ENCODE assay signal across 9 cellular contexts in the genomic region with DNA sequence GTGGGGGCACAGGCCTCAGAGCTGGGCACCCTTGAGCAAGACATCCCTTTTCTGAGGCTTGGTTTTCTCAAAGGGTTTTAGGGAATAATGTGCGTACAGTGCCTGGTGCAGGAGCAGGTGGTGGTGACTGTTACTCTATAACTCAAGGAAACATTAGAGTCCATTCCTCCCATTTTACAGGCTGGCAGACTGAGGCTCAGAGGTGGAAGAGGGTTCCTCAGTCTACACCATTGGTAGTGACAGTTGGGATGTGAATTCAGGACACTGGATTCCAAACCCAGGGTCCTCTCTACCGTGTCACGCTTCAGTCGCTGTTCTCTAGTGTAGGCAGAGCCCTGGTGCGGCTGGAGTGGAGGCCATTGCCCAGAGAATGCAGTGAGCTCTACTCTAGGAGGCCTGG. TPM values are rescaled to one million over a fixed set of nuclear protein-coding genes. Genes with fewer than 3 reads are reported as not detected.
"Had no signal": no experiment of that assay in that cellular context is flagged by ENCODE, and none has a peak within 500 bp of the region (broad histone marks: within the 10 kb centered on the region; RNA-seq: fewer than 3 reads in every experiment).

No MANE protein-coding gene starts in this region.

- H3K4me2 ChIP-seq: KMS-11 had no signal

- H3K27ac ChIP-seq: HL-60, KMS-11 had no signal

- FAIRE-seq: HTR-8/SVneo had no signal

- DNase-seq: IMR-90, Kasumi-1, KBM-7, KG1 had no signal

- H3K9ac ChIP-seq: KMS-11 had no signal

- H3K4me3 Mint-ChIP-seq: IgD-negative memory B cell had no signal

- H3K27me3 Mint-ChIP-seq: IgD-negative memory B cell had no signal

RNA-seq across cellular contexts. Expression of a gene that starts 40.0 kb away (rescaled TPM):
- total RNA-seq: HT1080 had no signal
- polyA plus RNA-seq: IgD-negative memory B cell had no signal
